9 cellular contexts compared by ENCODE assay signal in genomic region chr11:117828641-117829368, GRCh38. TPM values are rescaled to one million over a fixed set of nuclear protein-coding genes. Genes with fewer than 3 reads are reported as not detected.
DNase-seq lines count a peak whose midpoint lies in the region; ATAC-seq and TF ChIP-seq lines count a peak whose summit lies in the region.
"Had no signal": no experiment of that assay in that cellular context is flagged by ENCODE, and none has a peak within 500 bp of the region (broad histone marks: within the 10 kb centered on the region; RNA-seq: fewer than 3 reads in every experiment).

No MANE protein-coding gene starts in this region.

- H3K4me3 ChIP-seq in fibroblast of pulmonary artery (replicated peaks; ENCODE audit: low read depth, low read length): no peak overlapping the region
- H3K4me3 ChIP-seq: PC-9 had no signal

- TF ChIP-seq CTCF in fibroblast of pulmonary artery (IDR thresholded peaks at IDR 0.05; ENCODE audit: low read length, missing control alignments): no peak

- peak; percentile 57 for DNase-seq in M059J (ENCODE audit: low read depth)
- peak; percentile 91 for DNase-seq in activated T-cell treated with anti-CD3 and anti-CD28 coated beads for 4 hours
- peak; percentile 54 for DNase-seq in fibroblast of pulmonary artery (ENCODE audit: low read depth)
- DNase-seq in stimulated activated CD4-positive, alpha-beta T cell treated with anti-CD3 and anti-CD28 coated beads, Interleukin-12 subunit alpha, Interleukin-12 subunit beta, amount 100 ng/mL, for 48 hours (ENCODE audit: low read depth in 2 of 3, low spot score in 1 of 3): peak; percentile 61 to 68 (median 63)
- DNase-seq in HT-29 (ENCODE audit: low spot score): no peak
- no peak for DNase-seq in NCI-H524 treated with DMSO at 0.1 percent for 48 hours (lab: John Stamatoyannopoulos, UW)
- no peak for DNase-seq in NCI-H146 treated with DMSO at 0.1 percent for 48 hours (lab: John Stamatoyannopoulos, UW; ENCODE audit: unreplicated experiment)

- ATAC-seq in GM19397 (IDR thresholded peaks at IDR 0.05; ENCODE audit: unreplicated experiment): peak; percentile 59

RNA-seq across cellular contexts. Expression of gene FXYD2, which starts 4.3 kb away (rescaled TPM):
- total RNA-seq in M059J (2014; rRNA removed; shearing (Covaris generic)): not detected in 2 replicates
- total RNA-seq in HT-29 (2014; rRNA removed; shearing (Covaris generic)): 2.4 and 6.1 TPM in 2 replicates
- total RNA-seq: PC-9 had no signal

RNA-seq across cellular contexts. Expression of gene DSCAML1, which starts 31.8 kb away (rescaled TPM):
- not detected in 2 replicates for total RNA-seq in M059J (2014; rRNA removed; shearing (Covaris generic))
- total RNA-seq in HT-29 (2014; rRNA removed; shearing (Covaris generic)): 0.31 TPM in 1 of 2 replicates, not detected in the other
- total RNA-seq: PC-9 had no signal

RNA-seq across cellular contexts. Expression of gene FXYD6, which starts 47.7 kb away (rescaled TPM):
- total RNA-seq in M059J (2014; rRNA removed; shearing (Covaris generic)): 0.12 and 0.86 TPM in 2 replicates
- not detected in 2 replicates for total RNA-seq in HT-29 (2014; rRNA removed; shearing (Covaris generic))

Comparison
In these comparisons a context has a peak if more than half of its experiments do, and no peak if none do; other contexts are left out.
1. DNase-seq: peak in M059J (single experiment), activated T-cell treated with anti-CD3 and anti-CD28 coated beads for 4 hours (single experiment), fibroblast of pulmonary artery (single experiment) and stimulated activated CD4-positive, alpha-beta T cell treated with anti-CD3 and anti-CD28 coated beads, Interleukin-12 subunit alpha, Interleukin-12 subunit beta, amount 100 ng/mL, for 48 hours (3 of 3); none in HT-29 (single experiment), NCI-H524 treated with DMSO at 0.1 percent for 48 hours (single experiment) and NCI-H146 treated with DMSO at 0.1 percent for 48 hours (single experiment).